ENCODE assay signal across 24 cellular contexts in genomic region chr20:9686866-9687265, GRCh38.
"Had no signal": no experiment of that assay in that cellular context is flagged by ENCODE, and none has a peak within 500 bp of the region (broad histone marks: within the 10 kb centered on the region; RNA-seq: fewer than 3 reads in every experiment).

No MANE protein-coding gene starts in this region.

- H3K27ac ChIP-seq: epithelial cell of prostate, gastroesophageal sphincter, heart right ventricle, left lung, prostate gland, sigmoid colon, stomach, thyroid gland had no signal

- ATAC-seq: esophagus mucosa; gastroesophageal sphincter; heart right ventricle; left lung; naive thymus-derived CD4-positive, alpha-beta T cell; stimulated activated effector memory CD8-positive, alpha-beta T cell treated with anti-CD3 and anti-CD28 coated beads, Interleukin-12 subunit alpha, Interleukin-12 subunit beta, amount 100 ng/mL, for 72 hours had no signal

- H3K27me3 ChIP-seq: dorsolateral prefrontal cortex, gastroesophageal sphincter, left lung, sigmoid colon, stomach, thyroid gland had no signal

- DNase-seq: cerebellar nuclear complex; effector CD4-positive, alpha-beta T cell; foreskin fibroblast; heart right ventricle; hippocampal formation; kidney; left lung; mesenchymal stem cell; midbrain; naive thymus-derived CD4-positive, alpha-beta T cell; right cardiac atrium; sigmoid colon; stimulated activated CD4-positive, alpha-beta T cell treated with anti-CD3 and anti-CD28 coated beads, Interleukin-2, amount 100 ng/mL, for 24 hours; stimulated activated CD4-positive, alpha-beta T cell treated with anti-CD3 and anti-CD28 coated beads, Interleukin-4, amount 100 ng/mL, for 24 hours; stimulated activated naive CD4-positive, alpha-beta T cell treated with Interleukin-2 at 50 U/mL for 16 hours; stomach; thyroid gland; trophoblast cell had no signal

- H3K36me3 ChIP-seq: gastroesophageal sphincter, heart right ventricle, left lung, prostate gland, sigmoid colon, stomach, thyroid gland had no signal

- H3K4me1 ChIP-seq: heart right ventricle, left lung, prostate gland, sigmoid colon, stomach, thyroid gland had no signal

- H3K4me3 ChIP-seq: dorsolateral prefrontal cortex, gastroesophageal sphincter, heart right ventricle, left lung, prostate gland, sigmoid colon, stomach, thyroid gland had no signal
